In the genomic region with DNA sequence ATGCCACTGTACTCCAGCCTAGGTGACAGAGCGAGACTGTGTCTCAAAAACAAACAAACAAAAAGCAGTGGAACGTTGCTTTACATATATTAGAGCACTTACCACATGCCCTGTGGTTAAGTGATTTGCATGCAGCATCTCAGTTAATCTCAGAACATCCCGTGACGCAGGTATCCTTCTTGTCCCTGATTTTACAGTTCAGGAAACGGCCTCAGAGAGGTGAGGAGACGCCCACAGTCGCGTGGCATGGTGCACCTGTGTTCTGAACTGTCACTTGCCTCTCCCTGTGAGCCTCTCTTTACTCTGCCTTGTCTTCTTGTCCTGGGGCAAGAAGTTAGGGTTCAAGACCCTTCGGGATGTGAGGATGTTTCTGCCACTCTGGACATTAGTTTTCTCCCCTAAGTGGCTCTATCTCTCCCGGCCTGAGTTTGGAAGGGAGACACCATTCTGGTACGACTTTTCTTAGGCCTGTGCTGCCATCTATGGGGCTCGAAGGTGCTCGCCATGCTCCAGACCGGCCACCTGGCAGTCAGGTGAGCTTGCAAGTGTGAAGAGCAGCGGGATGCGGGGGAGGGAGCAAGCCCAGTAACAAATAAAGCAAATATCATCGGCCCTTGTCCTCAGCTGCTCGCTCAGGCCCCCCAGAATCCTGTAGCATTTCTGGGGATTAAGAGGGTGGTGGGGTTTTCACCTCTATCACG, we compare ENCODE assay signal across 8 cellular contexts. TPM values are rescaled to one million over a fixed set of nuclear protein-coding genes. Genes with fewer than 3 reads are reported as not detected.
DNase-seq lines count a peak whose midpoint lies in the region; FAIRE-seq and TF ChIP-seq lines count a peak whose summit lies in the region.

No MANE protein-coding gene starts in this region.

- no peaks in the 10 kb centered on the region for H3K27me3 Mint-ChIP-seq in activated naive CD4-positive, alpha-beta T cell treated with anti-CD3 and anti-CD28 coated beads, Interleukin-2, amount 50 U/mL, for 24 hours
- H3K27me3 Mint-ChIP-seq in glutamatergic neuron (ENCODE audit: unreplicated experiment): peaks cover 3% of the 10 kb centered on the region

- peak overlapping the region; percentile 60 for H3K4me3 ChIP-seq in LNCaP clone FGC (ENCODE audit: low read depth, low read length)
- peak overlapping the region in 1 of 2 donors; percentile 34 for H3K4me3 ChIP-seq in uterus

- H3K4me1 ChIP-seq in uterus: no peaks in the 10 kb centered on the region

- H3K27ac ChIP-seq in uterus: no peak overlapping the region

- peaks cover 11% of the 10 kb centered on the region for H3K4me1 Mint-ChIP-seq in activated naive CD4-positive, alpha-beta T cell treated with anti-CD3 and anti-CD28 coated beads, Interleukin-2, amount 50 U/mL, for 24 hours
- H3K4me1 Mint-ChIP-seq in glutamatergic neuron (ENCODE audit: low read depth, unreplicated experiment): no peaks in the 10 kb centered on the region

- H3K4me3 Mint-ChIP-seq in activated naive CD4-positive, alpha-beta T cell treated with anti-CD3 and anti-CD28 coated beads, Interleukin-2, amount 50 U/mL, for 24 hours: peak overlapping the region; percentile 89
- peak overlapping the region; percentile 93 for H3K4me3 Mint-ChIP-seq in glutamatergic neuron (ENCODE audit: unreplicated experiment)

- TF ChIP-seq CTCF in LNCaP clone FGC (IDR thresholded peaks at IDR 0.05; ENCODE audit: control insufficient read depth, extremely low read depth, insufficient read depth): peak; percentile 87
- no peak for TF ChIP-seq CTCF in glutamatergic neuron (IDR thresholded peaks at IDR 0.05; ENCODE audit: partially characterized antibody, unreplicated experiment)
- TF ChIP-seq CTCF in uterus (IDR thresholded peaks at IDR 0.05): peak in 3 of 4 experiments; percentile 52 to 66 (median 59)

- H3K27ac Mint-ChIP-seq in activated naive CD4-positive, alpha-beta T cell treated with anti-CD3 and anti-CD28 coated beads, Interleukin-2, amount 50 U/mL, for 24 hours: peak overlapping the region; percentile 12
- H3K27ac Mint-ChIP-seq in glutamatergic neuron (ENCODE audit: unreplicated experiment): no peak overlapping the region

- peak; percentile 89 for DNase-seq in Ammon's horn (ENCODE audit: low spot score)
- DNase-seq in GM19239 (ENCODE audit: insufficient read length, low spot score): peak; percentile 61
- peak; percentile 69 for DNase-seq in LNCaP clone FGC (ENCODE audit: low read depth)
- peak; percentile 59 for DNase-seq in SHP77 treated with DMSO at 0.1 percent for 48 hours (lab: John Stamatoyannopoulos, UW)
- DNase-seq in glutamatergic neuron: peak; percentile 61
- DNase-seq in occipital lobe (lab: John Stamatoyannopoulos, UW): peak; percentile 77
- DNase-seq in uterus: peak; percentile 46 to 56

- no peak for TF ChIP-seq POLR2A in uterus (IDR thresholded peaks at IDR 0.05)

- no peaks in the 10 kb centered on the region for H3K9me3 ChIP-seq in uterus

- no peaks in the 10 kb centered on the region for H3K9me3 Mint-ChIP-seq in activated naive CD4-positive, alpha-beta T cell treated with anti-CD3 and anti-CD28 coated beads, Interleukin-2, amount 50 U/mL, for 24 hours
- peaks cover 4% of the 10 kb centered on the region for H3K9me3 Mint-ChIP-seq in glutamatergic neuron (ENCODE audit: unreplicated experiment)

- intact Hi-C loops in uterus (cut with DNase I; ENCODE audit: low total_unique reads): no loop called here

- no peaks in the 10 kb centered on the region for H3K36me3 Mint-ChIP-seq in activated naive CD4-positive, alpha-beta T cell treated with anti-CD3 and anti-CD28 coated beads, Interleukin-2, amount 50 U/mL, for 24 hours
- H3K36me3 Mint-ChIP-seq in glutamatergic neuron (ENCODE audit: unreplicated experiment): no peaks in the 10 kb centered on the region

- FAIRE-seq in GM19239 (lab: Jason Lieb, UNC): peak; percentile 64

- H3K36me3 ChIP-seq in uterus: no peaks in the 10 kb centered on the region

- no peaks in the 10 kb centered on the region for H3K27me3 ChIP-seq in uterus

RNA-seq across cellular contexts. Expression of a gene that starts 25.6 kb away (rescaled TPM):
- total RNA-seq in glutamatergic neuron (ENCODE audit: unreplicated experiment) (250 TPM), occipital lobe (218 TPM), uterus (100 to 1,000 TPM in 2 of 4 donors, 10 to 100 TPM in 2; 37.1 to 209 (median 101) TPM)
